In genomic region chr12:52899338-52900035, GRCh38 we compare ENCODE assay signal across 1 cellular context.
TF ChIP-seq lines count a peak whose summit lies in the region.

No MANE protein-coding gene starts in this region.

TF ChIP-seq in HepG2, 621 proteins besides CTCF, POLR2A, EP300 and RAD21:
- no peak for TF ChIP-seq SOX13 (IDR thresholded peaks at IDR 0.05)
- TF ChIP-seq SOX13 (CRISPR knock-in tag; conservative IDR thresholded peaks at IDR 0.05 in 1 of 2, IDR thresholded peaks at IDR 0.05 in 1 of 2), result peak in 1 of 2 experiments; percentile 90; a peak in 1 of 4 replicates
- no peak for TF ChIP-seq SNAPC5 (CRISPR knock-in tag; IDR thresholded peaks at IDR 0.05; ENCODE audit: borderline replicate concordance)
- no peak for TF ChIP-seq NAIF1 (CRISPR knock-in tag; IDR thresholded peaks at IDR 0.05; ENCODE audit: borderline replicate concordance)
- TF ChIP-seq ZNF12 (CRISPR knock-in tag; IDR thresholded peaks at IDR 0.05), result peak; percentile 83
- no peak for TF ChIP-seq NKX3-1 (CRISPR knock-in tag; IDR thresholded peaks at IDR 0.05)
- TF ChIP-seq RBM22 (optimal IDR thresholded peaks at IDR 0.05; ENCODE audit: low read length), result peak; percentile 74
- no peak for TF ChIP-seq FOSL1 (CRISPR knock-in tag; IDR thresholded peaks at IDR 0.05; ENCODE audit: borderline replicate concordance)
- no peak for TF ChIP-seq ZSCAN29 (CRISPR knock-in tag; conservative IDR thresholded peaks at IDR 0.05)
- TF ChIP-seq PATZ1 (CRISPR knock-in tag; IDR thresholded peaks at IDR 0.05), result no peak
- TF ChIP-seq SRF (IDR thresholded peaks at IDR 0.05; ENCODE audit: low read depth, low read length), result no peak
- no peak for TF ChIP-seq ZNF354B (CRISPR knock-in tag; IDR thresholded peaks at IDR 0.05)
- no peak for TF ChIP-seq ASH2L (IDR thresholded peaks at IDR 0.05; ENCODE audit: insufficient read length, low read depth, low read length)
- TF ChIP-seq ZBTB40 (IDR thresholded peaks at IDR 0.05), result no peak
- no peak for TF ChIP-seq ZBTB40 (CRISPR knock-in tag; IDR thresholded peaks at IDR 0.05)
- TF ChIP-seq HMG20B (CRISPR knock-in tag; conservative IDR thresholded peaks at IDR 0.05), result no peak
- TF ChIP-seq ZNF44 (CRISPR knock-in tag; IDR thresholded peaks at IDR 0.05), result no peak
- no peak for TF ChIP-seq RARG (CRISPR knock-in tag; IDR thresholded peaks at IDR 0.05; ENCODE audit: low read depth)
- TF ChIP-seq, protein P1, sequence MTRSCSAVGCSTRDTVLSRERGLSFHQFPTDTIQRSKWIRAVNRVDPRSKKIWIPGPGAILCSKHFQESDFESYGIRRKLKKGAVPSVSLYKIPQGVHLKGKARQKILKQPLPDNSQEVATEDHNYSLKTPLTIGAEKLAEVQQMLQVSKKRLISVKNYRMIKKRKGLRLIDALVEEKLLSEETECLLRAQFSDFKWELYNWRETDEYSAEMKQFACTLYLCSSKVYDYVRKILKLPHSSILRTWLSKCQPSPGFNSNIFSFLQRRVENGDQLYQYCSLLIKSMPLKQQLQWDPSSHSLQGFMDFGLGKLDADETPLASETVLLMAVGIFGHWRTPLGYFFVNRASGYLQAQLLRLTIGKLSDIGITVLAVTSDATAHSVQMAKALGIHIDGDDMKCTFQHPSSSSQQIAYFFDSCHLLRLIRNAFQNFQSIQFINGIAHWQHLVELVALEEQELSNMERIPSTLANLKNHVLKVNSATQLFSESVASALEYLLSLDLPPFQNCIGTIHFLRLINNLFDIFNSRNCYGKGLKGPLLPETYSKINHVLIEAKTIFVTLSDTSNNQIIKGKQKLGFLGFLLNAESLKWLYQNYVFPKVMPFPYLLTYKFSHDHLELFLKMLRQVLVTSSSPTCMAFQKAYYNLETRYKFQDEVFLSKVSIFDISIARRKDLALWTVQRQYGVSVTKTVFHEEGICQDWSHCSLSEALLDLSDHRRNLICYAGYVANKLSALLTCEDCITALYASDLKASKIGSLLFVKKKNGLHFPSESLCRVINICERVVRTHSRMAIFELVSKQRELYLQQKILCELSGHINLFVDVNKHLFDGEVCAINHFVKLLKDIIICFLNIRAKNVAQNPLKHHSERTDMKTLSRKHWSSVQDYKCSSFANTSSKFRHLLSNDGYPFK (CRISPR knock-in tag; IDR thresholded peaks at IDR 0.05; ENCODE audit: borderline replicate concordance), result no peak
- TF ChIP-seq ZNF557 (CRISPR knock-in tag; IDR thresholded peaks at IDR 0.05), result no peak
- TF ChIP-seq ZBTB8A (CRISPR knock-in tag; IDR thresholded peaks at IDR 0.05; ENCODE audit: borderline replicate concordance, low read depth), result no peak
- 0 out of 2 replicates have a peak, but pooled peaks have one; percentile 13 for TF ChIP-seq POLR2AphosphoS5 (IDR thresholded peaks at IDR 0.05; ENCODE audit: low read depth, low read length)
- no peak for TF ChIP-seq ZNF724P (CRISPR knock-in tag; IDR thresholded peaks at IDR 0.05; ENCODE audit: borderline replicate concordance)
- TF ChIP-seq ZNF672 (CRISPR knock-in tag; IDR thresholded peaks at IDR 0.05), result no peak
- TF ChIP-seq AGO2 (optimal IDR thresholded peaks at IDR 0.05; ENCODE audit: low read depth, low read length), result peak; percentile 58
